16 cellular contexts compared by ENCODE assay signal in the genomic region with DNA sequence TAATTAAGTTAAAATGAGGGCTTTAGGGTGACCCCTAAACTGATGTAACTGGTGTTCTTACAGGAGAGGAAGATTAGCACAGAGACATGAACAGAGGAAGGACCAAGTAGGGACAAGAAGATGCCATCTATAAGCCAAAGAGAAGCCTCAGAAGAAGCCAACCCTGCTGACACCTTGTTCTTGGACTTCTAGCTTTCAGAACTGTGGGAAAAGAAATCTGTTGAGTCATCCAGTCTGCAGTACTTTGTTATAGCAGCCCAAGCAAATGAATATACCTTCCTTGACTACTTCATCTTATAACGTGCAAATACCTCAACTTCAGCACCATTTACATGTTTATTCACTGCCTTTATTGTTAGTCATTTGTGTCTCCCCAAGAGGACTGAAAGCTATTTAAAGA. TPM values are rescaled to one million over a fixed set of nuclear protein-coding genes. Genes with fewer than 3 reads are reported as not detected.
A peak's percentile ranks its signal among the peaks of the same experiment; 100 is the strongest.
DNase-seq lines count a peak whose midpoint lies in the region; ATAC-seq and TF ChIP-seq lines count a peak whose summit lies in the region.
"Had no signal": no experiment of that assay in that cellular context is flagged by ENCODE, and none has a peak within 500 bp of the region (broad histone marks: within the 10 kb centered on the region; RNA-seq: fewer than 3 reads in every experiment).

No MANE protein-coding gene starts in this region.

- TF ChIP-seq CTCF in PC-3 (conservative IDR thresholded peaks at IDR 0.05; ENCODE audit: low read depth, low read length) = no peak

- H2AFZ ChIP-seq in GM23248 (no peak overlapping the region), PC-3 (ENCODE audit: low read length) (no peak overlapping the region)

- CTCF ChIA-PET in PC-3 (lab: Charles Lee) = interaction anchor here (0.7 kb wide), 1 partner anchor 119 kb away, joined by 3 read pairs; no protein-coding TSS in a partner anchor

- DNase-seq in EH (ENCODE audit: low read depth) (peak; percentile 15), GM23248 (peak; percentile 28), PC-3 (no peak), iris pigment epithelial cell (ENCODE audit: low read depth) (peak; percentile 25), SKM-1 (lab: John Stamatoyannopoulos, UW; ENCODE audit: unreplicated experiment) (no peak), NCI-H2196 (lab: John Stamatoyannopoulos, UW; ENCODE audit: unreplicated experiment) (no peak), HUDEP-2 (lab: John Stamatoyannopoulos, UW; ENCODE audit: unreplicated experiment in 76 of 76) (no peak)
- DNase-seq: CD4-positive, alpha-beta memory T cell; KG1; MM.1S; NCI-H1105; NCI-H187; NCI-H446 treated with DMSO at 0.1 percent for 48 hours; NCI-H748 treated with DMSO at 0.1 percent for 48 hours; SHP77 treated with DMSO at 0.1 percent for 48 hours had no signal

- H4K20me1 ChIP-seq in GM23248 (ENCODE audit: insufficient read depth) (no peaks in the 10 kb centered on the region), PC-3 (ENCODE audit: low read length) (no peaks in the 10 kb centered on the region)

- H3K9ac ChIP-seq in GM23248 (no peak overlapping the region), PC-3 (ENCODE audit: low read length) (no peak overlapping the region)

- intact Hi-C loops in PC-3 (cut with micrococcal nuclease) = no loop called here

- H3K4me1 ChIP-seq in GM23248 (ENCODE audit: insufficient read depth) = peaks cover 29% of the 10 kb centered on the region
- peaks cover 37% of the 10 kb centered on the region for H3K4me1 ChIP-seq in PC-3 (ENCODE audit: insufficient read depth, low read length)

- H3K79me2 ChIP-seq in GM23248 (ENCODE audit: insufficient read depth) (peaks cover 57% of the 10 kb centered on the region), PC-3 (ENCODE audit: low read length) (peaks cover 74% of the 10 kb centered on the region)

- H3K4me3 ChIP-seq in GM23248 (no peak overlapping the region), PC-3 (ENCODE audit: low read length) (no peak overlapping the region)

- H3K27me3 ChIP-seq in GM23248 (replicated peaks; ENCODE audit: insufficient read depth) = no peaks in the 10 kb centered on the region
- no peaks in the 10 kb centered on the region for H3K27me3 ChIP-seq in PC-3 (ENCODE audit: low read length)

- 0 out of 2 replicates have a peak, but pooled peaks cover under 1% of the 10 kb centered on the region for H3K36me3 ChIP-seq in GM23248 (ENCODE audit: low read depth)
- H3K36me3 ChIP-seq in PC-3 (ENCODE audit: low read depth, low read length) = peaks cover under 1% of the 10 kb centered on the region; the same call in 1 of the 2 replicates

- POLR2A ChIA-PET in PC-3 (lab: Charles Lee; ENCODE audit: unreplicated experiment) = no interaction called here

- H3K27ac ChIP-seq in GM23248 (no peak overlapping the region), PC-3 (ENCODE audit: low read length) (0 out of 2 replicates have a peak overlapping the region, but pooled peaks have one; percentile 2)
- H3K27ac ChIP-seq: HL-60 had no signal

- in situ Hi-C loops in GM23248 (cut with MboI) = no loop called here

- H3K9me3 ChIP-seq in GM23248 (ENCODE audit: low read depth) (no peaks in the 10 kb centered on the region), PC-3 (ENCODE audit: low read length) (no peaks in the 10 kb centered on the region)

- no TSS peak for BruUV-seq in PC-3 (replicated peaks; lab: Mats Ljungman, UMichigan)

- no peak overlapping the region for H3K4me2 ChIP-seq in GM23248 (ENCODE audit: unreplicated experiment)
- H3K4me2 ChIP-seq in PC-3 (ENCODE audit: low read length) = no peak overlapping the region

- WGBS in GM23248 (ENCODE audit: low coverage in 1 of 2, low lambda C conversion rate in 2 of 2, missing lambda C conversion rate in 2 of 2), 2 experiments = 92% methylated on average over 1 of the region's 1 CpG

- no peak for ATAC-seq in PC-3

- peaks cover 39% of the 10 kb centered on the region for H3F3A ChIP-seq in GM23248 (ENCODE audit: insufficient read depth)
- no peaks in the 10 kb centered on the region for H3F3A ChIP-seq in PC-3 (ENCODE audit: low read length, unreplicated experiment)

- H3K9me2 ChIP-seq in GM23248 (ENCODE audit: insufficient read depth) = no peaks in the 10 kb centered on the region
- H3K9me2 ChIP-seq in PC-3 (replicated peaks; ENCODE audit: low read length) = no peaks in the 10 kb centered on the region

RNA-seq across cellular contexts. Expression of a gene that starts 3.4 kb away (rescaled TPM):
- 10.6 and 10.7 TPM in 2 replicates for total RNA-seq in GM23248 (2014; rRNA removed; shearing (Covaris generic))
- polyA plus RNA-seq in GM23248 (2016; fragmentation: Nextera tagmentation; extraction: Ambion mirVana) = 9.1 and 10.7 TPM in 2 replicates
- total RNA-seq in PC-3 (2014; rRNA removed) = 8.1 and 9.2 TPM in 2 replicates

RNA-seq across cellular contexts. Expression of a gene that starts 52.9 kb away (rescaled TPM):
- 11.5 and 12.2 TPM in 2 replicates for total RNA-seq in GM23248 (2014; rRNA removed; shearing (Covaris generic))
- 5.9 and 7.6 TPM in 2 replicates for polyA plus RNA-seq in GM23248 (2016; fragmentation: Nextera tagmentation; extraction: Ambion mirVana)
- 50.4 and 81.4 TPM in 2 replicates for total RNA-seq in PC-3 (2014; rRNA removed)

Comparison
In these comparisons a context has a peak if more than half of its experiments do, and no peak if none do; other contexts are left out.
1. DNase-seq: peak in EH (single experiment), GM23248 (single experiment) and iris pigment epithelial cell (single experiment); none in PC-3 (single experiment), SKM-1 (single experiment), NCI-H2196 (single experiment) and HUDEP-2 (0 of 76).